1 cellular context compared by ENCODE assay signal in the genomic region with DNA sequence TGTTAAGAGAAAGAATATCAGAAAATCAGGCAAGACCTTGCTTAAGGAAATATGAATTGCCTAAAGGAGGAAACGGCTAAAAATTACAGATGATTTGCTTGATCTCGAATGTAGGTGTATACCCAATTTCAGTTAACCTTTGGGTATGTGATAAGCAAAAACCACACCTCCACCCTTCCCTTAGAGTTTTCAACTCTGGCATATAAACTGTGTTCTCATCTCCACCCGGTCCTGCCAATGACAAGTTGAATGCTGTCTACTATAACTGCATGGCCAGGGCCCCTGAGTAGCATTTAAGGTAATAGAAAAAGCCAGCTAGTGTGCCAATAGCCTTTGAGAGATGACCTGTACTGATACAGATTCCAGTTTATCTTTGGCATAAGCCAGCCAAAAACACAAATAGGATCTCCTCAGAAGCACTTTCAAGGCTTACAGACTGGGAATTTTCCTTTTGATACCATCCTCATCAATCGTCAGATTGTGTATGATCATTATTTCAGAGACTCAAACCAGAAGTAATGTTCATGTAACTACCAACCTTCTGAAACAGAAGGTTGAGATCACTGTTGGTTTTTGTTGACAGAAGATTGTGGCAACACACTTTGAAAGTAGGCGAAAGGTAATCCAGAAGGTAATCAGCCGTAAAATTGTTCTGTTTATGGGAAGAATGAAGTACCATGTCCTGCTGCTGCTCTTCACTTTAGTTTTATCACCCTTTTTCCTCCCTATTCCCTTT.
TF ChIP-seq lines count a peak whose summit lies in the region.

No MANE protein-coding gene starts in this region.

TF ChIP-seq in GM23338, 12 proteins besides CTCF, POLR2A, EP300 and RAD21 (continued from another document):
- TF ChIP-seq REST (IDR thresholded peaks at IDR 0.05; ENCODE audit: unreplicated experiment) (no peak), EZH2 (IDR thresholded peaks at IDR 0.05; ENCODE audit: low read depth, unreplicated experiment) (no peak), STAT1 (IDR thresholded peaks at IDR 0.05; ENCODE audit: unreplicated experiment) (no peak), ZNF331 (CRISPR knock-in tag; IDR thresholded peaks at IDR 0.05; ENCODE audit: low read depth) (no peak), EZH2phosphoT487 (IDR thresholded peaks at IDR 0.05; ENCODE audit: unreplicated experiment) (no peak), NANOG (IDR thresholded peaks at IDR 0.05; ENCODE audit: borderline replicate concordance) (no peak), ZNF462 (CRISPR knock-in tag; IDR thresholded peaks at IDR 0.05) (no peak), POLR2AphosphoS5 (IDR thresholded peaks at IDR 0.05; ENCODE audit: low read depth) (no peak)
